Comparison of ENCODE assay signal across 1 cellular context in genomic region chr2:42223067-42223636, GRCh38.
TF ChIP-seq lines count a peak whose summit lies in the region.

No MANE protein-coding gene starts in this region.

TF ChIP-seq in WTC11, 78 proteins besides CTCF, POLR2A, EP300 and RAD21:
- TF ChIP-seq IRF1 (CRISPR knock-in tag; IDR thresholded peaks at IDR 0.05) (no peak), STAT6 (CRISPR knock-in tag; conservative IDR thresholded peaks at IDR 0.05; ENCODE audit: low read depth) (no peak), GRHL2 (CRISPR knock-in tag; IDR thresholded peaks at IDR 0.05; ENCODE audit: insufficient replicate concordance, severe bottlenecking) (no peak), ATF6 (CRISPR knock-in tag; IDR thresholded peaks at IDR 0.05) (no peak), NFATC4 (CRISPR knock-in tag; IDR thresholded peaks at IDR 0.05) (no peak), AR (CRISPR knock-in tag; IDR thresholded peaks at IDR 0.05) (no peak), ZNF532 (CRISPR knock-in tag; IDR thresholded peaks at IDR 0.05; ENCODE audit: borderline replicate concordance) (no peak), NR2C2 (CRISPR knock-in tag; IDR thresholded peaks at IDR 0.05) (no peak), ZNF396 (CRISPR knock-in tag; IDR thresholded peaks at IDR 0.05; ENCODE audit: borderline replicate concordance) (no peak), SP1 (CRISPR knock-in tag; conservative IDR thresholded peaks at IDR 0.05) (no peak), MXD4 (CRISPR knock-in tag; IDR thresholded peaks at IDR 0.05; ENCODE audit: borderline replicate concordance) (no peak), NR3C1 (CRISPR knock-in tag; conservative IDR thresholded peaks at IDR 0.05; ENCODE audit: low read depth) (no peak), KAT7 (CRISPR knock-in tag; IDR thresholded peaks at IDR 0.05; ENCODE audit: borderline replicate concordance) (no peak)
